In genomic region chr4:184951668-184952160, GRCh38 we compare ENCODE assay signal across 23 cellular contexts.
DNase-seq lines count a peak whose midpoint lies in the region; ATAC-seq and TF ChIP-seq lines count a peak whose summit lies in the region.
"Had no signal": no experiment of that assay in that cellular context is flagged by ENCODE, and none has a peak within 500 bp of the region (broad histone marks: within the 10 kb centered on the region; RNA-seq: fewer than 3 reads in every experiment).

No MANE protein-coding gene starts in this region.

- H3K4me1 Mint-ChIP-seq in stimulated activated naive CD8-positive, alpha-beta T cell treated with anti-CD3 and anti-CD28 coated beads, Interleukin-15, amount 100 ng/mL, for 72 hours, result no peaks in the 10 kb centered on the region
- H3K4me1 Mint-ChIP-seq in neural progenitor cell, result peaks cover 4% of the 10 kb centered on the region
- H3K4me1 Mint-ChIP-seq in activated CD4-positive, alpha-beta T cell treated with anti-CD3 and anti-CD28 coated beads, Interleukin-2, amount 10 ng/mL, durations not matched to agents 7 days and 5 days, result no peaks in the 10 kb centered on the region
- H3K4me1 Mint-ChIP-seq: CD4-positive, alpha-beta memory T cell had no signal

- intact Hi-C loops in posterior vena cava (cut with DNase I), result no loop called here

- no peak for DNase-seq in stimulated activated naive CD8-positive, alpha-beta T cell treated with anti-CD3 and anti-CD28 coated beads, Interleukin-15, amount 100 ng/mL, for 72 hours
- DNase-seq in stimulated activated naive CD8-positive, alpha-beta T cell treated with anti-CD3 and anti-CD28 coated beads, Interleukin-15, Interleukin-2, amounts not matched to agents 100 U/mL and 50 U/mL, for 24 hours, result no peak
- DNase-seq in neural progenitor cell (ENCODE audit: low spot score) (no peak), posterior vena cava (ENCODE audit: low spot score) (peak; percentile 35), HUDEP-2 (lab: John Stamatoyannopoulos, UW; ENCODE audit: unreplicated experiment in 76 of 76) (no peak), NCI-H2196 (lab: John Stamatoyannopoulos, UW; ENCODE audit: unreplicated experiment) (no peak)
- DNase-seq in activated CD4-positive, alpha-beta T cell treated with anti-CD3 and anti-CD28 coated beads, Interleukin-2, amount 10 ng/mL, durations not matched to agents 7 days and 5 days, result no peak
- DNase-seq: 8988T; ACHN; AML-193; BE2C; Calu3; CD4-positive, alpha-beta memory T cell; COR-L47; DMS53; DMS79 treated with DMSO at 0.1 percent for 48 hours; GF-D8; GOT3; HFFc6 had no signal

- no peaks in the 10 kb centered on the region for H3K79me2 ChIP-seq in neural progenitor cell (ENCODE audit: low read depth)

- H3K27me3 Mint-ChIP-seq in stimulated activated naive CD8-positive, alpha-beta T cell treated with anti-CD3 and anti-CD28 coated beads, Interleukin-15, amount 100 ng/mL, for 72 hours, result peaks cover 35% of the 10 kb centered on the region
- H3K27me3 Mint-ChIP-seq in neural progenitor cell (ENCODE audit: insufficient read depth, low read depth), result peaks cover 2% of the 10 kb centered on the region
- H3K27me3 Mint-ChIP-seq in activated CD4-positive, alpha-beta T cell treated with anti-CD3 and anti-CD28 coated beads, Interleukin-2, amount 10 ng/mL, durations not matched to agents 7 days and 5 days, result peaks cover 23% of the 10 kb centered on the region

- H4K20me1 ChIP-seq in neural progenitor cell (ENCODE audit: low read depth), result no peaks in the 10 kb centered on the region
- H4K20me1 ChIP-seq: BLaER1 treated with 17β-estradiol and CSF1 and Interleukin-3, amounts not matched to agents 10 nM and 100 nM had no signal

- no peak overlapping the region for H2AFZ ChIP-seq in neural progenitor cell (replicated peaks)

- POLR2A ChIA-PET in activated CD4-positive, alpha-beta T cell treated with anti-CD3 and anti-CD28 coated beads, Interleukin-2, amount 10 ng/mL, durations not matched to agents 7 days and 5 days (lab: Charles Lee), result no interaction called here

- no peaks in the 10 kb centered on the region for H3K9me3 Mint-ChIP-seq in stimulated activated naive CD8-positive, alpha-beta T cell treated with anti-CD3 and anti-CD28 coated beads, Interleukin-15, amount 100 ng/mL, for 72 hours
- H3K9me3 Mint-ChIP-seq in neural progenitor cell, result no peaks in the 10 kb centered on the region
- H3K9me3 Mint-ChIP-seq in activated CD4-positive, alpha-beta T cell treated with anti-CD3 and anti-CD28 coated beads, Interleukin-2, amount 10 ng/mL, durations not matched to agents 7 days and 5 days, result no peaks in the 10 kb centered on the region
- H3K9me3 Mint-ChIP-seq: CD4-positive, alpha-beta memory T cell; HFFc6 had no signal

- no peaks in the 10 kb centered on the region for H3K36me3 Mint-ChIP-seq in neural progenitor cell
- H3K36me3 Mint-ChIP-seq in activated CD4-positive, alpha-beta T cell treated with anti-CD3 and anti-CD28 coated beads, Interleukin-2, amount 10 ng/mL, durations not matched to agents 7 days and 5 days (ENCODE audit: low read depth), result no peaks in the 10 kb centered on the region
- H3K36me3 Mint-ChIP-seq: CD14-positive monocyte; CD4-positive, alpha-beta memory T cell had no signal

- ATAC-seq in stimulated activated naive CD8-positive, alpha-beta T cell treated with anti-CD3 and anti-CD28 coated beads, Interleukin-15, amount 100 ng/mL, for 72 hours, result peak; percentile 26
- ATAC-seq in stimulated activated naive CD8-positive, alpha-beta T cell treated with anti-CD3 and anti-CD28 coated beads, Interleukin-15, Interleukin-2, amounts not matched to agents 100 U/mL and 50 U/mL, for 24 hours, result no peak
- ATAC-seq: A549 had no signal

- no peak for TF ChIP-seq CTCF in neural progenitor cell (IDR thresholded peaks at IDR 0.05)

- H3K9ac ChIP-seq in neural progenitor cell, result no peak overlapping the region
- H3K9ac ChIP-seq: BLaER1 treated with 17β-estradiol and CSF1 and Interleukin-3, amounts not matched to agents 10 nM and 100 nM had no signal

- no peak overlapping the region for H3K27ac ChIP-seq in neural progenitor cell
- H3K27ac ChIP-seq: A549 had no signal

- H3K27me3 ChIP-seq in neural progenitor cell, result no peaks in the 10 kb centered on the region

- H3K4me3 Mint-ChIP-seq in stimulated activated naive CD8-positive, alpha-beta T cell treated with anti-CD3 and anti-CD28 coated beads, Interleukin-15, amount 100 ng/mL, for 72 hours, result no peak overlapping the region
- H3K4me3 Mint-ChIP-seq in neural progenitor cell, result no peak overlapping the region
- H3K4me3 Mint-ChIP-seq in activated CD4-positive, alpha-beta T cell treated with anti-CD3 and anti-CD28 coated beads, Interleukin-2, amount 10 ng/mL, durations not matched to agents 7 days and 5 days, result no peak overlapping the region
- H3K4me3 Mint-ChIP-seq: CD14-positive monocyte; CD4-positive, alpha-beta memory T cell; HFFc6 had no signal

- H3K9me3 ChIP-seq in neural progenitor cell (ENCODE audit: low read depth), result no peaks in the 10 kb centered on the region
- H3K9me3 ChIP-seq: A549, BE2C, HAP-1 had no signal

- CTCF ChIA-PET in activated CD4-positive, alpha-beta T cell treated with anti-CD3 and anti-CD28 coated beads, Interleukin-2, amount 10 ng/mL, durations not matched to agents 7 days and 5 days (lab: Charles Lee), result no interaction called here

- H3K4me2 ChIP-seq in neural progenitor cell, result no peak overlapping the region
- H3K4me2 ChIP-seq: A549 had no signal

- H3K4me1 ChIP-seq in neural progenitor cell, result no peaks in the 10 kb centered on the region
- H3K4me1 ChIP-seq: A549, BE2C, HAP-1 had no signal

- H3K36me3 ChIP-seq in neural progenitor cell, result no peaks in the 10 kb centered on the region
- H3K36me3 ChIP-seq: BE2C; BLaER1 treated with 17β-estradiol and CSF1 and Interleukin-3, amounts not matched to agents 10 nM and 100 nM; HAP-1 had no signal

- no peak overlapping the region for H3K4me3 ChIP-seq in neural progenitor cell
- H3K4me3 ChIP-seq: A549; BLaER1 treated with 17β-estradiol and CSF1 and Interleukin-3, amounts not matched to agents 10 nM and 100 nM; HAP-1 had no signal

- no peak overlapping the region for H3K27ac Mint-ChIP-seq in stimulated activated naive CD8-positive, alpha-beta T cell treated with anti-CD3 and anti-CD28 coated beads, Interleukin-15, amount 100 ng/mL, for 72 hours
- H3K27ac Mint-ChIP-seq in neural progenitor cell, result peak overlapping the region; percentile 76
- H3K27ac Mint-ChIP-seq in activated CD4-positive, alpha-beta T cell treated with anti-CD3 and anti-CD28 coated beads, Interleukin-2, amount 10 ng/mL, durations not matched to agents 7 days and 5 days, result no peak overlapping the region
- H3K27ac Mint-ChIP-seq: CD14-positive monocyte; CD4-positive, alpha-beta memory T cell; HFFc6 had no signal

- no peaks in the 10 kb centered on the region for H3F3A ChIP-seq in neural progenitor cell (ENCODE audit: low read depth)
